Comparison of ENCODE assay signal across 9 cellular contexts in the genomic region with DNA sequence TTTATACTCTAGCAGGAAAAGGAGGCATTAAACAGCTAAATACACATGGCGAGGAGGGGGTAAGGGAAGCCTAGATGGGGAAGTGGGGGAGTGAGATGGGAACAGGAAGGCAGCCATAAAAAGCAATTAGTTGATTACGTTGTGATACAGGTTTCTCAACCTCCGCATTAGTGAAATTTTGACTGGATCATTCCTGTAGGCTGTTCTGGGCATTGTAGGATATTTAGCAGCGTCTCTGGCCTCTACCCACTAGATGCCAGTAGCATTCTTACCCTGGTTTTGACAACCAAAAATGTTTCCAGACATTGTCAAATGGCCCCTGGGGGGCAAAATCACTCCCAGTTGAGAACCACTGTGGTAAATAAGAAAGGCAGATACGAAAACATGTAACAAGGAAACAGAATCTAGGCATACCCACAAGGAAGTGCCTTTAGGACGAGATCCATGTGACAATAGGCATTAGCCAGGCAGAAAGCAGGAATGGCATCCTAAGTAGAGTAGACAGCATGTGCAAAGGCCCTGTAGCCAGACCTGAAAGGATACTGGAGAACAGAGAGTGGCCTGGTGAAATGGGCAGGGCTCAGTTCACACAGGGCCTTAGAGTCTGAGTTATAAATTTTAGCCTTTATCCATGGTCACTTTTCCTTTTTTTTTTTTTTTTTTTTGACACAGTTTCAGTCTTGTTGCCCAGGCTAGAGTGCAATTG. TPM values are rescaled to one million over a fixed set of nuclear protein-coding genes. Genes with fewer than 3 reads are reported as not detected.
DNase-seq lines count a peak whose midpoint lies in the region; ATAC-seq and TF ChIP-seq lines count a peak whose summit lies in the region.
"Had no signal": no experiment of that assay in that cellular context is flagged by ENCODE, and none has a peak within 500 bp of the region (broad histone marks: within the 10 kb centered on the region; RNA-seq: fewer than 3 reads in every experiment).

No MANE protein-coding gene starts in this region.

- no peaks in the 10 kb centered on the region for H3K36me3 Mint-ChIP-seq in activated CD8-positive, alpha-beta T cell treated with anti-CD3 and anti-CD28 coated beads for 36 hours (ENCODE audit: low read depth)

- CTCF ChIA-PET in activated CD8-positive, alpha-beta T cell treated with anti-CD3 and anti-CD28 coated beads for 36 hours (lab: Charles Lee): interaction anchor here (0.6 to 7.3 kb wide), 12 partner anchors 9 to 104 kb away, joined by 3 to 108 read pairs (median 5); a partner anchor contains a TSS

- POLR2A ChIA-PET in activated CD8-positive, alpha-beta T cell treated with anti-CD3 and anti-CD28 coated beads for 36 hours (lab: Charles Lee): interaction anchor here (0.8 to 1.6 kb wide), 7 partner anchors 8 to 285 kb away, joined by 3 to 7 read pairs (median 4); no protein-coding TSS in a partner anchor

- DNase-seq in left ventricle myocardium inferior (no peak), left ventricle myocardium superior (no peak), left colon (no peak), upper lobe of right lung (no peak), islet precursor cell (no peak), omental fat pad (ENCODE audit: low spot score) (no peak)
- no peak for DNase-seq in activated CD8-positive, alpha-beta T cell treated with anti-CD3 and anti-CD28 coated beads for 36 hours
- DNase-seq: DMS 273 treated with DMSO at 0.1 percent for 48 hours had no signal

- H3K27ac ChIP-seq in left ventricle myocardium inferior (replicated peaks) (peak overlapping the region; percentile 81), upper lobe of right lung (peak overlapping the region; percentile 84)

- H3K27me3 ChIP-seq in left ventricle myocardium inferior (ENCODE audit: low read depth) (no peaks in the 10 kb centered on the region), upper lobe of right lung (no peaks in the 10 kb centered on the region)

- TF ChIP-seq CTCF in left ventricle myocardium inferior (IDR thresholded peaks at IDR 0.05; ENCODE audit: borderline replicate concordance) (no peak), upper lobe of right lung (IDR thresholded peaks at IDR 0.05) (no peak), omental fat pad (IDR thresholded peaks at IDR 0.05) (no peak)
- no peak for TF ChIP-seq CTCF in activated CD8-positive, alpha-beta T cell treated with anti-CD3 and anti-CD28 coated beads for 36 hours (IDR thresholded peaks at IDR 0.05)

- H3K4me1 ChIP-seq in left ventricle myocardium inferior (peaks cover 15% of the 10 kb centered on the region), upper lobe of right lung (peaks cover 6% of the 10 kb centered on the region)

- no peak for ATAC-seq in left ventricle myocardium superior
- no peak for ATAC-seq in activated CD8-positive, alpha-beta T cell treated with anti-CD3 and anti-CD28 coated beads for 36 hours
- peak; percentile 28 for ATAC-seq in left colon
- peak; percentile 46 for ATAC-seq in upper lobe of right lung
- no peak for ATAC-seq in omental fat pad (ENCODE audit: low FRiP score)
- ATAC-seq in HG03571 (IDR thresholded peaks at IDR 0.05; ENCODE audit: unreplicated experiment): no peak

- intact Hi-C loops in left ventricle myocardium inferior (cut with micrococcal nuclease): no loop called here
- intact Hi-C loops in left ventricle myocardium superior (cut with micrococcal nuclease): no loop called here
- intact Hi-C loops in activated CD8-positive, alpha-beta T cell treated with anti-CD3 and anti-CD28 coated beads for 36 hours (cut with micrococcal nuclease): no loop called here
- intact Hi-C loops in left colon (cut with DNase I, micrococcal nuclease): loop anchor here (10.0 kb wide), 2 partner anchors 90 to 260 kb away; no protein-coding TSS in a partner anchor
- intact Hi-C loops in upper lobe of right lung (cut with DNase I): no loop called here

- peak overlapping the region; percentile 76 for H3K4me3 Mint-ChIP-seq in activated CD8-positive, alpha-beta T cell treated with anti-CD3 and anti-CD28 coated beads for 36 hours

- H3K36me3 ChIP-seq in left ventricle myocardium inferior: no peaks in the 10 kb centered on the region
- H3K36me3 ChIP-seq in upper lobe of right lung: no peaks in the 10 kb centered on the region

- H3K9me3 Mint-ChIP-seq in activated CD8-positive, alpha-beta T cell treated with anti-CD3 and anti-CD28 coated beads for 36 hours: no peaks in the 10 kb centered on the region

- H3K27me3 Mint-ChIP-seq in activated CD8-positive, alpha-beta T cell treated with anti-CD3 and anti-CD28 coated beads for 36 hours: no peaks in the 10 kb centered on the region

- H3K4me1 Mint-ChIP-seq in activated CD8-positive, alpha-beta T cell treated with anti-CD3 and anti-CD28 coated beads for 36 hours (ENCODE audit: low read depth): peaks cover 20% of the 10 kb centered on the region

- peak overlapping the region; percentile 88 for H3K27ac Mint-ChIP-seq in activated CD8-positive, alpha-beta T cell treated with anti-CD3 and anti-CD28 coated beads for 36 hours

- H3K9me3 ChIP-seq in left ventricle myocardium inferior (replicated peaks): no peaks in the 10 kb centered on the region
- no peaks in the 10 kb centered on the region for H3K9me3 ChIP-seq in upper lobe of right lung

- H3K4me3 ChIP-seq in left ventricle myocardium inferior: peak overlapping the region; percentile 66
- peak overlapping the region; percentile 57 for H3K4me3 ChIP-seq in upper lobe of right lung

RNA-seq across cellular contexts. Expression of a gene that starts 25.8 kb away (rescaled TPM):
- total RNA-seq in left ventricle myocardium inferior (25.7 TPM), left ventricle myocardium superior (24.1 TPM), left colon (10 to 100 TPM; 31.3 to 33.9 TPM), upper lobe of right lung (101 TPM), omental fat pad (100 to 1,000 TPM in 1 of 4 donors, 10 to 100 TPM in 3; 22.2 to 107 (median 42.7) TPM)
- total RNA-seq in activated CD8-positive, alpha-beta T cell treated with anti-CD3 and anti-CD28 coated beads for 36 hours: 10 to 100 TPM; 65.1 to 66.6 TPM

Comparison
In these comparisons a context has a peak if more than half of its experiments do, and no peak if none do; other contexts are left out.
1. ATAC-seq: peak in left colon (single experiment) and upper lobe of right lung (single experiment); none in left ventricle myocardium superior (single experiment), activated CD8-positive, alpha-beta T cell treated with anti-CD3 and anti-CD28 coated beads for 36 hours (single experiment), omental fat pad (single experiment) and HG03571 (single experiment).
2. intact Hi-C loops: an anchor here in left colon (10.0 kb wide); none called in left ventricle myocardium inferior, left ventricle myocardium superior, activated CD8-positive, alpha-beta T cell treated with anti-CD3 and anti-CD28 coated beads for 36 hours and upper lobe of right lung.